Comparison of ENCODE assay signal across 19 cellular contexts in genomic region chr2:234189230-234189629, GRCh38.
DNase-seq lines count a peak whose midpoint lies in the region; ATAC-seq and TF ChIP-seq lines count a peak whose summit lies in the region.
"Had no signal": no experiment of that assay in that cellular context is flagged by ENCODE, and none has a peak within 500 bp of the region (broad histone marks: within the 10 kb centered on the region; RNA-seq: fewer than 3 reads in every experiment).

No MANE protein-coding gene starts in this region.

- H3K36me3 ChIP-seq in breast epithelium (no peaks in the 10 kb centered on the region), mammary epithelial cell (ENCODE audit: insufficient read depth, low read length) (no peaks in the 10 kb centered on the region), SJCRH30 (no peaks in the 10 kb centered on the region)
- H3K36me3 ChIP-seq: Peyer's patch had no signal

- H3K4me1 ChIP-seq in breast epithelium, result no peaks in the 10 kb centered on the region
- peaks cover 12% of the 10 kb centered on the region for H3K4me1 ChIP-seq in mammary epithelial cell (ENCODE audit: insufficient read depth, low read length)
- peaks cover 12% of the 10 kb centered on the region for H3K4me1 ChIP-seq in SJCRH30
- H3K4me1 ChIP-seq: Peyer's patch had no signal

- dilution Hi-C loops in mammary epithelial cell (cut with HindIII; ENCODE audit: low sequenced_read_pairs), result no loop called here

- H3K9me3 Mint-ChIP-seq in MCF 10A (ENCODE audit: unreplicated experiment) (no peaks in the 10 kb centered on the region), type B pancreatic cell (no peaks in the 10 kb centered on the region)

- no peaks in the 10 kb centered on the region for H3K4me1 Mint-ChIP-seq in MCF 10A (ENCODE audit: insufficient read depth, unreplicated experiment)
- H3K4me1 Mint-ChIP-seq in type B pancreatic cell (ENCODE audit: unreplicated experiment), result peaks cover 4% of the 10 kb centered on the region

- H3K27me3 Mint-ChIP-seq in MCF 10A (ENCODE audit: insufficient read depth, unreplicated experiment) (peaks cover 8% of the 10 kb centered on the region), type B pancreatic cell (no peaks in the 10 kb centered on the region)

- no peak overlapping the region for H3K4me2 ChIP-seq in mammary epithelial cell (ENCODE audit: insufficient read depth, low read depth, low read length)

- H3K4me3 ChIP-seq in breast epithelium (no peak overlapping the region), mammary epithelial cell (replicated peaks in 1 of 3; ENCODE audit: insufficient read depth in 1 of 3, low read depth in 2 of 3, low read length in 3 of 3) (no peak overlapping the region), SJCRH30 (no peak overlapping the region)
- H3K4me3 ChIP-seq: Peyer's patch had no signal

- H3K27ac ChIP-seq in breast epithelium (no peak overlapping the region), mammary epithelial cell (ENCODE audit: insufficient read depth, low read depth, low read length) (no peak overlapping the region), temporal lobe (ENCODE audit: low read depth, low read length) (peak overlapping the region; percentile 3), SJCRH30 (no peak overlapping the region)
- H3K27ac ChIP-seq: Peyer's patch had no signal

- TF ChIP-seq POLR2A in breast epithelium (IDR thresholded peaks at IDR 0.05), result no peak

- H3K9me3 ChIP-seq in breast epithelium, result no peaks in the 10 kb centered on the region
- H3K9me3 ChIP-seq in mammary epithelial cell (replicated peaks; ENCODE audit: insufficient read depth, low read length), result no peaks in the 10 kb centered on the region
- H3K9me3 ChIP-seq in SJCRH30 (replicated peaks), result no peaks in the 10 kb centered on the region
- H3K9me3 ChIP-seq: Peyer's patch had no signal

- H3K27ac Mint-ChIP-seq in MCF 10A (ENCODE audit: low read depth, unreplicated experiment) (peak overlapping the region; percentile 35), type B pancreatic cell (no peak overlapping the region)

- BruUV-seq in MCF 10A (replicated peaks; lab: Mats Ljungman, UMichigan) (no TSS peak), mammary epithelial cell (replicated peaks; lab: Mats Ljungman, UMichigan) (no TSS peak)

- no peak overlapping the region for H3K9ac ChIP-seq in mammary epithelial cell (ENCODE audit: insufficient read depth, low read length)

- H3K36me3 Mint-ChIP-seq in MCF 10A (ENCODE audit: insufficient read depth, unreplicated experiment) (no peaks in the 10 kb centered on the region), type B pancreatic cell (no peaks in the 10 kb centered on the region)

- DNase-seq in MCF 10A (ENCODE audit: unreplicated experiment) (no peak), breast epithelium (ENCODE audit: low spot score in 2 of 2) (no peak), mammary epithelial cell (no peak), iPS DF 4.7 (ENCODE audit: extremely low read depth, low spot score) (peak; percentile 33), SJCRH30 (no peak), type B pancreatic cell (ENCODE audit: extremely low spot score, unreplicated experiment) (no peak)
- DNase-seq: C1 segment of cervical spinal cord, DMS 273 treated with DMSO at 0.1 percent for 48 hours, IMR-90, NCI-H1417 treated with DMSO at 0.1 percent for 48 hours, NCI-H1930, NCI-H446 treated with DMSO at 0.1 percent for 48 hours, NCI-H774, Peyer's patch, SHP77 had no signal

- H4K20me1 ChIP-seq in mammary epithelial cell (ENCODE audit: insufficient read depth, low read length), result no peaks in the 10 kb centered on the region

- peak overlapping the region; percentile 2 for H2AFZ ChIP-seq in mammary epithelial cell (ENCODE audit: low read depth, low read length)

- in situ Hi-C loops in mammary epithelial cell (cut with MboI; ENCODE audit: low sequenced_read_pairs in 2 of 2), result no loop called here

- TF ChIP-seq CTCF in MCF 10A (IDR thresholded peaks at IDR 0.05; ENCODE audit: unreplicated experiment) (no peak), breast epithelium (IDR thresholded peaks at IDR 0.05) (no peak), mammary epithelial cell (conservative IDR thresholded peaks at IDR 0.05 in 1 of 2, IDR thresholded peaks at IDR 0.05 in 1 of 2; ENCODE audit: extremely low read depth in 1 of 2, insufficient read depth in 1 of 2, low read depth in 1 of 2, low read length in 2 of 2) (no peak), type B pancreatic cell (conservative IDR thresholded peaks at IDR 0.05) (no peak)

- WGBS in mammary epithelial cell (ENCODE audit: low coverage, missing lambda C conversion rate), result 97% methylated on average over 5 of the region's 5 CpGs

- ATAC-seq in GM21381 (IDR thresholded peaks at IDR 0.05; ENCODE audit: unreplicated experiment), result no peak
- ATAC-seq: HCT116, SK-N-SH treated with all-trans-retinoic acid at 6 μM for 48 hours had no signal

- H3K4me3 Mint-ChIP-seq in MCF 10A (ENCODE audit: unreplicated experiment), result no peak overlapping the region
- no peak overlapping the region for H3K4me3 Mint-ChIP-seq in type B pancreatic cell

- CTCF ChIA-PET in MCF 10A (lab: Yijun Ruan, JAX), result interaction anchor here (0.5 kb wide), 1 partner anchor 34 kb away, joined by 4 read pairs; no protein-coding TSS in a partner anchor
- CTCF ChIA-PET in mammary epithelial cell (lab: Charles Lee; ENCODE audit: low non-redundant PET), result no interaction called here

- POLR2A ChIA-PET in MCF 10A (lab: Yijun Ruan, JAX), result interaction anchor here (1.2 kb wide), 1 partner anchor 14 kb away, joined by 4 read pairs; no protein-coding TSS in a partner anchor

- intact Hi-C loops in MCF 10A (cut with micrococcal nuclease) (no loop called here), breast epithelium (cut with DNase I; ENCODE audit: low total_unique reads) (no loop called here), mammary epithelial cell (cut with micrococcal nuclease) (no loop called here)

- H3K27me3 ChIP-seq in breast epithelium (no peaks in the 10 kb centered on the region), mammary epithelial cell (ENCODE audit: insufficient read depth, low read length) (no peaks in the 10 kb centered on the region), SJCRH30 (no peaks in the 10 kb centered on the region)
- H3K27me3 ChIP-seq: Peyer's patch had no signal

- no peaks in the 10 kb centered on the region for H3K79me2 ChIP-seq in mammary epithelial cell (ENCODE audit: insufficient read depth, low read length)
